Comparison of ENCODE assay signal across 1 cellular context in genomic region chr2:38533180-38533579, GRCh38.
TF ChIP-seq lines count a peak whose summit lies in the region.

No MANE protein-coding gene starts in this region.

TF ChIP-seq in GM12878, 131 proteins besides CTCF, POLR2A, EP300 and RAD21 (continued from another document):
- TF ChIP-seq IRF5 (IDR thresholded peaks at IDR 0.05; ENCODE audit: borderline replicate concordance), result no peak
- TF ChIP-seq BACH1 (IDR thresholded peaks at IDR 0.05; ENCODE audit: borderline replicate concordance), result peak; percentile 45; the same call in 1 of the 2 replicates
- peak; percentile 57; the same call in 1 of the 2 replicates for TF ChIP-seq RAD51 (IDR thresholded peaks at IDR 0.05)
- TF ChIP-seq CHD2 (IDR thresholded peaks at IDR 0.05; ENCODE audit: borderline replicate concordance, low read depth, low read length), result peak; percentile 35; the same call in 1 of the 2 replicates
- TF ChIP-seq NRF1 (conservative IDR thresholded peaks at IDR 0.05; ENCODE audit: low read depth, low read length), result peak; percentile 48
- TF ChIP-seq MEF2A (IDR thresholded peaks at IDR 0.05; ENCODE audit: insufficient read depth, low read depth, low read length), result no peak
- TF ChIP-seq RCOR1 (conservative IDR thresholded peaks at IDR 0.05; ENCODE audit: low read depth, low read length), result no peak
- no peak for TF ChIP-seq HCFC1 (IDR thresholded peaks at IDR 0.05; ENCODE audit: low read length)
- TF ChIP-seq MAX (IDR thresholded peaks at IDR 0.05; ENCODE audit: low read depth, low read length), result peak; percentile 81
- no peak for TF ChIP-seq RB1 (IDR thresholded peaks at IDR 0.05; ENCODE audit: borderline replicate concordance)
- no peak for TF ChIP-seq ZNF274 (IDR thresholded peaks at IDR 0.05; ENCODE audit: insufficient read depth, insufficient read length)
- no peak for TF ChIP-seq SIX5 (IDR thresholded peaks at IDR 0.05; ENCODE audit: low read depth, low read length, severe bottlenecking)
- TF ChIP-seq NBN (IDR thresholded peaks at IDR 0.05), result 0 out of 2 replicates have a peak, but pooled peaks have one; percentile 71
- no peak for TF ChIP-seq NR2C2 (IDR thresholded peaks at IDR 0.05; ENCODE audit: borderline replicate concordance, control insufficient read depth, insufficient read length, low read depth)
- no peak for TF ChIP-seq ZNF207 (IDR thresholded peaks at IDR 0.05; ENCODE audit: borderline replicate concordance)
- TF ChIP-seq MTA3 (IDR thresholded peaks at IDR 0.05; ENCODE audit: borderline replicate concordance, low read length), result no peak
- TF ChIP-seq MYC (IDR thresholded peaks at IDR 0.05; ENCODE audit: insufficient read depth, insufficient read length, insufficient replicate concordance, low read length, severe bottlenecking), result no peak
- TF ChIP-seq SMARCA5 (IDR thresholded peaks at IDR 0.05), result no peak
- TF ChIP-seq SRF (IDR thresholded peaks at IDR 0.05; ENCODE audit: low read depth in 2 of 2, low read length in 2 of 2), result no peak
- no peak for TF ChIP-seq NFYA (IDR thresholded peaks at IDR 0.05; ENCODE audit: borderline replicate concordance, low read depth, low read length)
- no peak for TF ChIP-seq HDAC2 (IDR thresholded peaks at IDR 0.05)
- peak; percentile 74 for TF ChIP-seq PAX5 (IDR thresholded peaks at IDR 0.05; ENCODE audit: borderline replicate concordance, low read depth, low read length)
- no peak for TF ChIP-seq SIN3A (IDR thresholded peaks at IDR 0.05; ENCODE audit: low read depth, low read length)
- no peak for TF ChIP-seq ZBTB4 (CRISPR knock-in tag; IDR thresholded peaks at IDR 0.05)
- peak; percentile 100 for TF ChIP-seq ZNF687 (IDR thresholded peaks at IDR 0.05)
- no peak for TF ChIP-seq CUX1 (IDR thresholded peaks at IDR 0.05; ENCODE audit: insufficient replicate concordance, low read depth, low read length)
- no peak for TF ChIP-seq TARDBP (IDR thresholded peaks at IDR 0.05; ENCODE audit: borderline replicate concordance)
- TF ChIP-seq SUPT20H (IDR thresholded peaks at IDR 0.05; ENCODE audit: borderline replicate concordance, control insufficient read depth, low read depth, low read length), result no peak
- no peak for TF ChIP-seq ESRRA (IDR thresholded peaks at IDR 0.05; ENCODE audit: low read length)
- no peak; the same call in 1 of the 2 replicates for TF ChIP-seq DPF2 (IDR thresholded peaks at IDR 0.05)
- TF ChIP-seq NR2C1 (IDR thresholded peaks at IDR 0.05), result no peak
- TF ChIP-seq ZBED1 (IDR thresholded peaks at IDR 0.05; ENCODE audit: borderline replicate concordance), result no peak
- TF ChIP-seq ZNF24 (IDR thresholded peaks at IDR 0.05), result no peak
- no peak for TF ChIP-seq CEBPZ (IDR thresholded peaks at IDR 0.05; ENCODE audit: low read depth, low read length)
- peak; percentile 90 for TF ChIP-seq HDGF (IDR thresholded peaks at IDR 0.05)
- no peak for TF ChIP-seq RELB (IDR thresholded peaks at IDR 0.05; ENCODE audit: low read depth)
- TF ChIP-seq CHD1 (IDR thresholded peaks at IDR 0.05; ENCODE audit: low read depth, low read length), result no peak
